Comparison of ENCODE assay signal across 1 cellular context in the genomic region with DNA sequence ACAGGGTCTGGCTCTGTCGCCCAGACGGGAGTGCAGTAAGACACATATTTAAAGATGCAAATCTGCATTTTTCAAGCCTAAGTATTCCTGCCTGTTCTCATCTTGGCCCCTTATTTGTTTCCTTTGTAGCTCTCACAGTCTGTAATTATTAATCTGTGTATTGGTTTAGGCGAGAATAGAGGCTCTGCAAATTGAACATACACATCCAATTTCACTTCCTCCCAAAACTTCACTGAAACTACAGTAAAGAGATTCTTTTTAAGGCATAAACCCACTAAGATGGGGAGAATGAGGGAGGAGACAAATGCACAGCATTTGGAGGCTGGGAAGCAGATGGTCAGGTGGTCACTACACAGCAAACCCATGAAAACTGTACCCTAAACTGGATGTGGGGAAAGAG.
A peak's percentile ranks its signal among the peaks of the same experiment; 100 is the strongest.
TF ChIP-seq lines count a peak whose summit lies in the region.

No MANE protein-coding gene starts in this region.

TF ChIP-seq in GM12878, 131 proteins besides CTCF, POLR2A, EP300 and RAD21:
- TF ChIP-seq TBL1XR1 (IDR thresholded peaks at IDR 0.05; ENCODE audit: low read depth, low read length) (no peak), CEBPB (IDR thresholded peaks at IDR 0.05; ENCODE audit: borderline replicate concordance in 1 of 2, low read depth in 2 of 2, low read length in 2 of 2) (no peak), SPI1 (IDR thresholded peaks at IDR 0.05; ENCODE audit: borderline replicate concordance, insufficient read depth, low read depth, low read length) (peak; percentile 64; the same call in 1 of the 2 replicates), SMAD1 (IDR thresholded peaks at IDR 0.05; ENCODE audit: low read depth, partially characterized antibody) (no peak), BHLHE40 (IDR thresholded peaks at IDR 0.05; ENCODE audit: borderline replicate concordance in 1 of 2, low read depth in 2 of 2, low read length in 1 of 2) (no peak), MYC (IDR thresholded peaks at IDR 0.05; ENCODE audit: insufficient read depth, insufficient read length, insufficient replicate concordance, low read length, severe bottlenecking) (no peak), FOXK2 (IDR thresholded peaks at IDR 0.05) (no peak)
